Comparison of ENCODE assay signal across 19 cellular contexts in the genomic region with DNA sequence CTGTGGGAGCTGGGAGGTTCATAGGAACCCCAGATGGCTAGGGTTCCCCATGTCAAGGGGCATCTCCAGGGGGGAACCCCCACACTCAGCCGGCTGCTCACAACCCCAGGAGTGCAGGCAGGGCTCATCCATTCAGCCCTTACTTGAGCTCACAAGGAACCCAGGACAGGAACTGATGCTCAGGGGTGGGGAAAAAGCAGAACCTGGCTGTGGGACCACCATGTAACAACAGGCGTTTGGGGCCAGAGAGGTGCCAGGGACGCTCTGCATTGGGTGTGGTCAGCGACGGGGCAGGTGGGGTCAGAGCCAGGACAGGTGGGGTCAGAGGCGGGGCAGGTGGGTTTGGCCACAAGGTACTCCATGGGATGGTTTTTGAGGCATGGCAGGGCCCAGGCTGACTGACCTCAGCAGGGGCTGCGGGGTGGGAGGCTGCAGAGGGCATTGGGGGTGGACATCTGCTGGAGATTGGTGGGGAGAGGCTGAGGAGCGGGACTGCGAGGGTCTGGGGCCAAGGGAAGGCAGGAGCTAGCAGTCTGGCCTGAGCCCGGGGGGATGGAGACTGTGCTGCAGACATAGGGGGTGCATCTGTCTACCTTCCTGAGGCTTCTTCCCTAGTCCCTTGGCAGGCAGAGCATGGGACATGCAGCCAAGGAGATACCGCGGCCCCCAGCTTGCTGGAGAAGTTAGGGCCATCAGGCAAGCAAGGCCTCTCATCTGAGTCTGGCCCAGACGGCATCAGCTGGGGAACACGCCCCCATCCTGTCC. TPM values are rescaled to one million over a fixed set of nuclear protein-coding genes. Genes with fewer than 3 reads are reported as not detected.
DNase-seq lines count a peak whose midpoint lies in the region; ATAC-seq, FAIRE-seq and TF ChIP-seq lines count a peak whose summit lies in the region.
"Had no signal": no experiment of that assay in that cellular context is flagged by ENCODE, and none has a peak within 500 bp of the region (broad histone marks: within the 10 kb centered on the region; RNA-seq: fewer than 3 reads in every experiment).

No MANE protein-coding gene starts in this region.

- no peaks in the 10 kb centered on the region for H3K9me3 Mint-ChIP-seq in activated CD4-positive, alpha-beta T cell treated with anti-CD3 and anti-CD28 coated beads, Interleukin-2, amount 10 ng/mL, durations not matched to agents 7 days and 5 days
- no peaks in the 10 kb centered on the region for H3K9me3 Mint-ChIP-seq in stimulated activated memory B cell treated with anti-CD40 and anti-IgM and Interleukin-4, amounts not matched to agents 10 μg/mL and 1 μg/mL and 100 μg/mL, for 72 hours
- H3K9me3 Mint-ChIP-seq: dendritic cell treated with granulocyte-macrophage colony-stimulating factor and Interleukin-4, amounts not matched to agents 40 ng/mL and 50 ng/mL, for 4 days; mesothelial cell of epicardium; naive B cell had no signal

- POLR2A ChIA-PET in activated CD4-positive, alpha-beta T cell treated with anti-CD3 and anti-CD28 coated beads, Interleukin-2, amount 10 ng/mL, durations not matched to agents 7 days and 5 days (lab: Charles Lee): interaction anchor here (0.8 to 1.1 kb wide), 2 partner anchors 54 to 115 kb away, joined by 3 read pairs; no protein-coding TSS in a partner anchor
- POLR2A ChIA-PET in Panc1 (lab: Charles Lee): no interaction called here

- WGBS in stomach, 5 donors: 61 to 75% (median 68%) methylated on average over 9 to 14 of the region's 14 CpGs

- no peak for TF ChIP-seq POLR2A in stomach (IDR thresholded peaks at IDR 0.05)

- no peak for TF ChIP-seq CTCF in Panc1 (IDR thresholded peaks at IDR 0.05)
- TF ChIP-seq CTCF in kidney (IDR thresholded peaks at IDR 0.05; ENCODE audit: borderline replicate concordance, extremely low read depth, insufficient read depth): no peak
- no peak for TF ChIP-seq CTCF in stomach (IDR thresholded peaks at IDR 0.05)

- H3K4me1 ChIP-seq in Panc1 (ENCODE audit: control insufficient read depth, insufficient read depth, low read length) (peaks cover 31% of the 10 kb centered on the region), kidney (ENCODE audit: control insufficient read depth in 1 of 2, insufficient read depth in 1 of 2, low read depth in 1 of 2, low read length in 2 of 2) (peaks cover 0 to 4% of the 10 kb centered on the region in 2 donors), stomach (peaks cover 0 to 15% (median 7%) of the 10 kb centered on the region in 4 donors)
- H3K4me1 ChIP-seq: Caco-2, prostate gland had no signal

- peak overlapping the region; percentile 25 for H3K27ac Mint-ChIP-seq in activated CD4-positive, alpha-beta T cell treated with anti-CD3 and anti-CD28 coated beads, Interleukin-2, amount 10 ng/mL, durations not matched to agents 7 days and 5 days
- peak overlapping the region; percentile 66 for H3K27ac Mint-ChIP-seq in stimulated activated memory B cell treated with anti-CD40 and anti-IgM and Interleukin-4, amounts not matched to agents 10 μg/mL and 1 μg/mL and 100 μg/mL, for 72 hours
- H3K27ac Mint-ChIP-seq: dendritic cell treated with granulocyte-macrophage colony-stimulating factor and Interleukin-4, amounts not matched to agents 40 ng/mL and 50 ng/mL, for 4 days; mesothelial cell of epicardium had no signal

- intact Hi-C loops in Panc1 (cut with micrococcal nuclease; ENCODE audit: unreplicated experiment) (loop anchor here (10.0 kb wide), 1 partner anchor 156 kb away; no protein-coding TSS in a partner anchor), kidney (cut with DNase I) (no loop called here), stomach (cut with DNase I; ENCODE audit: low total_unique reads) (loop anchor here (5.0 kb wide), 1 partner anchor 54 kb away; no protein-coding TSS in a partner anchor)

- peaks cover 7% of the 10 kb centered on the region for H3K4me1 Mint-ChIP-seq in activated CD4-positive, alpha-beta T cell treated with anti-CD3 and anti-CD28 coated beads, Interleukin-2, amount 10 ng/mL, durations not matched to agents 7 days and 5 days
- peaks cover 13% of the 10 kb centered on the region for H3K4me1 Mint-ChIP-seq in stimulated activated memory B cell treated with anti-CD40 and anti-IgM and Interleukin-4, amounts not matched to agents 10 μg/mL and 1 μg/mL and 100 μg/mL, for 72 hours
- H3K4me1 Mint-ChIP-seq: mesothelial cell of epicardium had no signal

- no peak overlapping the region for H3K9ac ChIP-seq in kidney (ENCODE audit: low read length in 2 of 2)

- no peak overlapping the region for H3K4me3 Mint-ChIP-seq in activated CD4-positive, alpha-beta T cell treated with anti-CD3 and anti-CD28 coated beads, Interleukin-2, amount 10 ng/mL, durations not matched to agents 7 days and 5 days
- no peak overlapping the region for H3K4me3 Mint-ChIP-seq in stimulated activated memory B cell treated with anti-CD40 and anti-IgM and Interleukin-4, amounts not matched to agents 10 μg/mL and 1 μg/mL and 100 μg/mL, for 72 hours
- H3K4me3 Mint-ChIP-seq: dendritic cell treated with granulocyte-macrophage colony-stimulating factor and Interleukin-4, amounts not matched to agents 40 ng/mL and 50 ng/mL, for 4 days; mesothelial cell of epicardium; naive B cell had no signal

- CTCF ChIA-PET in activated CD4-positive, alpha-beta T cell treated with anti-CD3 and anti-CD28 coated beads, Interleukin-2, amount 10 ng/mL, durations not matched to agents 7 days and 5 days (lab: Charles Lee): interaction anchor here (0.6 to 4.9 kb wide), 28 partner anchors 8 to 559 kb away, joined by 3 to 31 read pairs (median 4); a partner anchor contains a TSS
- CTCF ChIA-PET in Panc1 (lab: Charles Lee): interaction anchor here (0.6 to 4.7 kb wide), 15 partner anchors 8 to 317 kb away, joined by 3 to 72 read pairs (median 4); a partner anchor contains a TSS

- H3K4me3 ChIP-seq in Panc1 (ENCODE audit: low read depth in 2 of 2, low read length in 2 of 2): no peak overlapping the region
- no peak overlapping the region for H3K4me3 ChIP-seq in kidney (ENCODE audit: low read length in 2 of 2)
- no peak overlapping the region for H3K4me3 ChIP-seq in stomach
- H3K4me3 ChIP-seq: PC-9, prostate gland, upper lobe of left lung had no signal

- no peak for FAIRE-seq in kidney (lab: Jason Lieb, UNC)

- ATAC-seq in Panc1 (peak; percentile 25; the same call in 1 of the 2 replicates), GM18858 (IDR thresholded peaks at IDR 0.05; ENCODE audit: unreplicated experiment) (no peak)
- no peak for ATAC-seq in stimulated activated memory B cell treated with anti-CD40 and anti-IgM and Interleukin-4, amounts not matched to agents 10 μg/mL and 1 μg/mL and 100 μg/mL, for 72 hours

- H3K27me3 ChIP-seq in Panc1 (ENCODE audit: control insufficient read depth, insufficient read depth, low read length) (no peaks in the 10 kb centered on the region), stomach (no peaks in the 10 kb centered on the region)
- H3K27me3 ChIP-seq: upper lobe of left lung had no signal

- in situ Hi-C loops in Panc1 (cut with HindIII; ENCODE audit: low pct_unique_long_range_greater_than_20kb, low sequenced_read_pairs): no loop called here

- H3K9me3 ChIP-seq in Panc1 (ENCODE audit: control insufficient read depth, insufficient read depth, low read depth, low read length) (no peaks in the 10 kb centered on the region), kidney (ENCODE audit: control insufficient read depth in 1 of 2, low read length in 2 of 2) (no peaks in the 10 kb centered on the region), stomach (no peaks in the 10 kb centered on the region)
- H3K9me3 ChIP-seq: Caco-2, prostate gland, upper lobe of left lung had no signal

- H3K27ac ChIP-seq in Panc1 (ENCODE audit: low read length) (no peak overlapping the region), kidney (ENCODE audit: low read depth in 2 of 2, low read length in 2 of 2) (no peak overlapping the region), stomach (no peak overlapping the region)
- H3K27ac ChIP-seq: 22Rv1, C4-2B, HL-60, PC-9, prostate gland, upper lobe of left lung had no signal

- no peaks in the 10 kb centered on the region for H3K36me3 ChIP-seq in Panc1 (ENCODE audit: control insufficient read depth, insufficient read depth, low read length)
- no peaks in the 10 kb centered on the region for H3K36me3 ChIP-seq in kidney (ENCODE audit: control insufficient read depth in 1 of 2, insufficient read depth in 2 of 2, low read length in 2 of 2)
- peaks cover 11 to 74% (median 54%) of the 10 kb centered on the region in 4 donors for H3K36me3 ChIP-seq in stomach

- H3K27me3 Mint-ChIP-seq in activated CD4-positive, alpha-beta T cell treated with anti-CD3 and anti-CD28 coated beads, Interleukin-2, amount 10 ng/mL, durations not matched to agents 7 days and 5 days: no peaks in the 10 kb centered on the region
- H3K27me3 Mint-ChIP-seq in stimulated activated memory B cell treated with anti-CD40 and anti-IgM and Interleukin-4, amounts not matched to agents 10 μg/mL and 1 μg/mL and 100 μg/mL, for 72 hours: peaks cover 73% of the 10 kb centered on the region
- H3K27me3 Mint-ChIP-seq: dendritic cell treated with granulocyte-macrophage colony-stimulating factor and Interleukin-4, amounts not matched to agents 40 ng/mL and 50 ng/mL, for 4 days had no signal

- TF ChIP-seq EP300 in stomach (IDR thresholded peaks at IDR 0.05): no peak

- no peak for DNase-seq in activated CD4-positive, alpha-beta T cell treated with anti-CD3 and anti-CD28 coated beads, Interleukin-2, amount 10 ng/mL, durations not matched to agents 7 days and 5 days
- DNase-seq in activated CD4-positive, alpha-beta T cell treated with anti-CD3 and anti-CD28 coated beads for 1 hour: no peak
- no peak for DNase-seq in Panc1 (ENCODE audit: low read depth, low spot score)
- DNase-seq in kidney: peak; percentile 64
- DNase-seq in SKM-1 (lab: John Stamatoyannopoulos, UW; ENCODE audit: unreplicated experiment): no peak
- no peak for DNase-seq in stomach
- DNase-seq: SHP77 treated with DMSO at 0.1 percent for 48 hours had no signal

- no peaks in the 10 kb centered on the region for H3K36me3 Mint-ChIP-seq in activated CD4-positive, alpha-beta T cell treated with anti-CD3 and anti-CD28 coated beads, Interleukin-2, amount 10 ng/mL, durations not matched to agents 7 days and 5 days (ENCODE audit: low read depth)
- H3K36me3 Mint-ChIP-seq in stimulated activated memory B cell treated with anti-CD40 and anti-IgM and Interleukin-4, amounts not matched to agents 10 μg/mL and 1 μg/mL and 100 μg/mL, for 72 hours: no peaks in the 10 kb centered on the region
- H3K36me3 Mint-ChIP-seq: naive B cell had no signal

- no TSS peak for BruUV-seq in Panc1 (replicated peaks; lab: Mats Ljungman, UMichigan)

RNA-seq across cellular contexts. Expression of a gene that starts 34.0 kb away (rescaled TPM):
- total RNA-seq in activated CD4-positive, alpha-beta T cell treated with anti-CD3 and anti-CD28 coated beads, Interleukin-2, amount 10 ng/mL, durations not matched to agents 7 days and 5 days: 10 to 100 TPM; 81.4 to 97.6 TPM
- total RNA-seq in Panc1 (2021; ENCODE audit: unreplicated experiment): 120 TPM
- polyA plus RNA-seq in Panc1 (2012; ENCODE audit: insufficient read length): 264 TPM
- total RNA-seq in kidney: 49.5 TPM
- 26.5 TPM for polyA plus RNA-seq in kidney (ENCODE audit: insufficient read depth, low read depth, low replicate concordance)
- 10 to 100 TPM; 28.6 to 54.2 (median 42.6) TPM for total RNA-seq in stomach
- polyA plus RNA-seq in stomach: 10 to 100 TPM; 25.2 to 44.9 (median 35.7) TPM
